In the genomic region with DNA sequence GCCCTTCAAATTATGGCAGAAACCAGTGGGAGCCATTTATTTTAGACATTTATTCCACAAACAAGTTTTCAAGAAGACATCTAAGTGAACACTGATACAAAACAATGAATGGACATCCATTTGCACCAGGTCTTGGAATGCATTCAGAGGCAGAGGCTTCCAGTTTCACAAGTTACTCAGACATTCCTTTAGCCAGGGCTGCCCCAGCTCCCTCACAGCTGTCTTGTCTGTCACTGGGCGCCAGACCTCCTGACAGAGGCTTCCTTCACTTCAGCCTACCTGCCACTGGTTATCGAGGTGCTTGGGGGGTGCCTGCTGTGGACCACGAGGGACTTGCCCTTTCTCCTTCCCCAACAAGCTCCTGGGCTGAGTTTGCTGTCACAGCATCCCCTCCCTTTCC, we compare ENCODE assay signal across 24 cellular contexts. TPM values are rescaled to one million over a fixed set of nuclear protein-coding genes. Genes with fewer than 3 reads are reported as not detected.
DNase-seq lines count a peak whose midpoint lies in the region; TF ChIP-seq lines count a peak whose summit lies in the region.
"Had no signal": no experiment of that assay in that cellular context is flagged by ENCODE, and none has a peak within 500 bp of the region (broad histone marks: within the 10 kb centered on the region; RNA-seq: fewer than 3 reads in every experiment).

No MANE protein-coding gene starts in this region.

- no peaks in the 10 kb centered on the region; the same call in none of the 2 replicates for H3K27me3 Mint-ChIP-seq in HFFc6 (ENCODE audit: insufficient read depth)
- H3K27me3 Mint-ChIP-seq: CD4-positive, alpha-beta T cell; IgD-negative memory B cell had no signal

- no peak for TF ChIP-seq CTCF in AG10803 (conservative IDR thresholded peaks at IDR 0.05; ENCODE audit: low read length)
- no peak for TF ChIP-seq CTCF in HFFc6 (IDR thresholded peaks at IDR 0.05)
- TF ChIP-seq CTCF in foreskin fibroblast (IDR thresholded peaks at IDR 0.05; ENCODE audit: low read depth, low read length) = no peak

- H3K4me3 ChIP-seq in AG10803 (ENCODE audit: low read length) (no peak overlapping the region), foreskin fibroblast (ENCODE audit: low read depth in 1 of 2, low read length in 2 of 2) (no peak overlapping the region), skeletal muscle cell (ENCODE audit: low read depth, low read length) (no peak overlapping the region)
- H3K4me3 ChIP-seq: A549, BLaER1, GM12878, HAP-1, Peyer's patch, SJSA1 had no signal

- DNase-seq in AG10803 (ENCODE audit: low read depth) (peak; percentile 18), HFFc6 (peak; percentile 10), foreskin fibroblast (peak; percentile 8 to 24), skeletal muscle cell (ENCODE audit: low read depth) (peak; percentile 8), NCI-H1105 treated with DMSO at 0.1 percent for 48 hours (lab: John Stamatoyannopoulos, UW) (no peak), NCI-H82 (lab: John Stamatoyannopoulos, UW) (no peak)
- no peak for DNase-seq in effector CD8-positive, alpha-beta T cell (lab: John Stamatoyannopoulos, UW)
- DNase-seq: CD4-positive, alpha-beta T cell; COR-L47; DMS79; Karpas-422; NCI-H1417; NCI-H1694 treated with DMSO at 0.1 percent for 48 hours; NCI-H446; NCI-H526 treated with DMSO at 0.1 percent for 48 hours; Peyer's patch had no signal

- no peak overlapping the region for H3K4me3 Mint-ChIP-seq in HFFc6
- H3K4me3 Mint-ChIP-seq: CD4-positive, alpha-beta T cell; IgD-negative memory B cell had no signal

- H3K9me3 Mint-ChIP-seq in HFFc6 = no peaks in the 10 kb centered on the region
- H3K9me3 Mint-ChIP-seq: CD4-positive, alpha-beta T cell; IgD-negative memory B cell had no signal

- no peaks in the 10 kb centered on the region for H3K36me3 Mint-ChIP-seq in HFFc6 (ENCODE audit: low read depth)
- H3K36me3 Mint-ChIP-seq: IgD-negative memory B cell had no signal

- H3K4me1 Mint-ChIP-seq in HFFc6 (ENCODE audit: low read depth) = no peaks in the 10 kb centered on the region

- no peak overlapping the region for H3K27ac Mint-ChIP-seq in HFFc6
- H3K27ac Mint-ChIP-seq: CD4-positive, alpha-beta T cell; IgD-negative memory B cell had no signal

RNA-seq across cellular contexts. Expression of gene AQP8, which starts 19.2 kb away (rescaled TPM):
- total RNA-seq in HFFc6 (2021; fragmentation: NEBNext Ultra II Directional; extraction: Animal tissue kit (Norgen Biotek cat#: 25700)) = not detected
- total RNA-seq: GM12878, MCF 10A, OCI-LY7, Peyer's patch, SJSA1 had no signal

RNA-seq across cellular contexts. Expression of gene ZKSCAN2, which starts 21.7 kb away (rescaled TPM):
- total RNA-seq in HFFc6 (2021; fragmentation: NEBNext Ultra II Directional; extraction: Animal tissue kit (Norgen Biotek cat#: 25700)) = 1 to 10 TPM; 4.0 to 4.8 (median 4.2) TPM

Comparison
In these comparisons a context has a peak if more than half of its experiments do, and no peak if none do; other contexts are left out.
1. DNase-seq: peak in AG10803 (single experiment), HFFc6 (single experiment), foreskin fibroblast (2 of 2) and skeletal muscle cell (single experiment); none in NCI-H1105 treated with DMSO at 0.1 percent for 48 hours (single experiment), effector CD8-positive, alpha-beta T cell (single experiment) and NCI-H82 (single experiment).